Comparison of ENCODE assay signal across 21 cellular contexts in genomic region chr13:92727118-92727517, GRCh38.
DNase-seq lines count a peak whose midpoint lies in the region; ATAC-seq, FAIRE-seq and TF ChIP-seq lines count a peak whose summit lies in the region.
"Had no signal": no experiment of that assay in that cellular context is flagged by ENCODE, and none has a peak within 500 bp of the region (broad histone marks: within the 10 kb centered on the region; RNA-seq: fewer than 3 reads in every experiment).

No MANE protein-coding gene starts in this region.

- H2AK9ac ChIP-seq in IMR-90 (replicated peaks; ENCODE audit: low read depth, low read length, poor library complexity): no peak overlapping the region

- H3K27me3 Mint-ChIP-seq in mesothelial cell of epicardium (ENCODE audit: low read depth): no peaks in the 10 kb centered on the region
- H3K27me3 Mint-ChIP-seq: B cell; CD4-positive, alpha-beta T cell had no signal

- TF ChIP-seq POLR2A in IMR-90 (IDR thresholded peaks at IDR 0.05; ENCODE audit: low read depth, low read length): no peak

- H3K9me1 ChIP-seq in IMR-90 (ENCODE audit: insufficient read depth, low read length): no peaks in the 10 kb centered on the region

- CTCF ChIA-PET in IMR-90 (lab: Yijun Ruan, JAX): no interaction called here

- intact Hi-C loops in IMR-90 (cut with micrococcal nuclease): no loop called here

- WGBS in IMR-90 (ENCODE audit: extremely low coverage in 2 of 2, insufficient read length in 1 of 2), 2 experiments: no CpG with 5 or more reads among the region's 3 CpGs

- DNase-seq in IMR-90 (peak; percentile 3), amniotic epithelial cell (ENCODE audit: low read depth) (peak; percentile 7), fibroblast of the conjunctiva (ENCODE audit: low read depth) (peak; percentile 21), mesothelial cell of epicardium (ENCODE audit: low spot score in 2 of 2, unreplicated experiment in 2 of 2) (no peak), activated gamma-delta T cell treated with Interleukin-2 at 50 U/mL for 16 hours (no peak), GM19239 (ENCODE audit: insufficient read length, low spot score) (no peak), GM10266 (ENCODE audit: extremely low spot score) (no peak)
- DNase-seq: ACHN; C1 segment of cervical spinal cord; Calu3; CD4-positive, alpha-beta T cell; DMS 273 treated with DMSO at 0.1 percent for 48 hours; GOT3; H9; HFFc6 had no signal

- H3K4me3 ChIP-seq in IMR-90 (ENCODE audit: insufficient read depth, low read depth, low read length): no peak overlapping the region
- H3K4me3 ChIP-seq: GM12878 had no signal

- peaks cover 10% of the 10 kb centered on the region for H3K9me3 Mint-ChIP-seq in mesothelial cell of epicardium
- H3K9me3 Mint-ChIP-seq: H9 had no signal

- in situ Hi-C loops in IMR-90 (cut with MboI; ENCODE audit: low sequenced_read_pairs): no loop called here

- no peak overlapping the region for H2BK120ac ChIP-seq in IMR-90 (ENCODE audit: low read depth, low read length)

- no peak overlapping the region for H2AFZ ChIP-seq in IMR-90 (replicated peaks; ENCODE audit: low read length, poor library complexity)

- H3K27me3 ChIP-seq in IMR-90 (ENCODE audit: control insufficient read depth, insufficient read depth, low read length): no peaks in the 10 kb centered on the region

- H3K4ac ChIP-seq in IMR-90 (ENCODE audit: low read depth, low read length): no peak overlapping the region

- H3K4me3 Mint-ChIP-seq in mesothelial cell of epicardium: no peak overlapping the region
- H3K4me3 Mint-ChIP-seq: B cell; CD4-positive, alpha-beta T cell; H9; HFFc6 had no signal

- H3K56ac ChIP-seq in IMR-90 (ENCODE audit: extremely low read depth, insufficient read depth, low read length): no peak overlapping the region

- TF ChIP-seq RAD21 in IMR-90 (IDR thresholded peaks at IDR 0.05; ENCODE audit: low read length): no peak

- H3K79me1 ChIP-seq in IMR-90 (ENCODE audit: low read depth in 1 of 2, low read length in 2 of 2): no peaks in the 10 kb centered on the region

- no peak overlapping the region for H3K18ac ChIP-seq in IMR-90 (ENCODE audit: low read depth, low read length)

- no peaks in the 10 kb centered on the region for H4K20me1 ChIP-seq in IMR-90 (ENCODE audit: insufficient read depth, low read length)

- ATAC-seq in IMR-90 (ENCODE audit: low read depth) (no peak), HG02938 (IDR thresholded peaks at IDR 0.05; ENCODE audit: unreplicated experiment) (no peak)
- ATAC-seq: GM12878, HepG2 had no signal

- no peaks in the 10 kb centered on the region for H3K36me3 ChIP-seq in IMR-90 (ENCODE audit: control insufficient read depth, insufficient read depth, low read length)

- no peak for FAIRE-seq in GM19239 (lab: Jason Lieb, UNC)
- FAIRE-seq: GM12878, GM18507, HepG2, HTR-8/SVneo had no signal

- no peak overlapping the region for H3K4me2 ChIP-seq in IMR-90 (ENCODE audit: low read depth, low read length)

- no TSS peak for BruUV-seq in IMR-90 (replicated peaks; lab: Mats Ljungman, UMichigan)

- H3K9me3 ChIP-seq in IMR-90 (ENCODE audit: control insufficient read depth, insufficient read depth, low read length): no peaks in the 10 kb centered on the region

- H3K23ac ChIP-seq in IMR-90 (ENCODE audit: low read depth, low read length): no peak overlapping the region

- no peak overlapping the region for H2BK20ac ChIP-seq in IMR-90 (ENCODE audit: low read depth, low read length)

- no peaks in the 10 kb centered on the region for H3K4me1 ChIP-seq in IMR-90 (ENCODE audit: control insufficient read depth, insufficient read depth, low read length)

- POLR2A ChIA-PET in IMR-90 (lab: Charles Lee; ENCODE audit: unreplicated experiment): no interaction called here

- no peak overlapping the region for H4K5ac ChIP-seq in IMR-90 (ENCODE audit: low read depth, low read length)

- no peak overlapping the region for H3K9ac ChIP-seq in IMR-90 (ENCODE audit: low read depth, low read length)

- no peak overlapping the region for H2BK5ac ChIP-seq in IMR-90 (ENCODE audit: low read depth, low read length, poor library complexity, severe bottlenecking)

- TF ChIP-seq CTCF in IMR-90 (conservative IDR thresholded peaks at IDR 0.05; ENCODE audit: low read depth, low read length) (no peak), mesothelial cell of epicardium (IDR thresholded peaks at IDR 0.05; ENCODE audit: unreplicated experiment) (no peak), GM10266 (IDR thresholded peaks at IDR 0.05; ENCODE audit: control insufficient read depth, insufficient read depth, low read depth, missing control alignments) (no peak)

- H3K27ac Mint-ChIP-seq in mesothelial cell of epicardium: peak overlapping the region; percentile 65
- H3K27ac Mint-ChIP-seq: B cell; CD4-positive, alpha-beta T cell; H9; HFFc6 had no signal

- H3K4me1 Mint-ChIP-seq in mesothelial cell of epicardium: peaks cover 4% of the 10 kb centered on the region
- H3K4me1 Mint-ChIP-seq: B cell, H9 had no signal

- no peak overlapping the region for H3K27ac ChIP-seq in IMR-90 (ENCODE audit: insufficient read depth, low read length)

- H3K14ac ChIP-seq in IMR-90 (replicated peaks; ENCODE audit: low read depth, low read length): no peak overlapping the region

- no peak overlapping the region for H2BK15ac ChIP-seq in IMR-90 (ENCODE audit: low read depth, low read length)

- H2AK5ac ChIP-seq in IMR-90 (ENCODE audit: low read depth, low read length): no peak overlapping the region

- H4K91ac ChIP-seq in IMR-90 (ENCODE audit: insufficient read depth, low read depth, low read length): no peak overlapping the region

- no peaks in the 10 kb centered on the region for H3K36me3 Mint-ChIP-seq in mesothelial cell of epicardium

- dilution Hi-C loops in IMR-90 (cut with HindIII; ENCODE audit: low sequenced_read_pairs, unreplicated experiment): no loop called here

- H4K8ac ChIP-seq in IMR-90 (ENCODE audit: low read depth in 2 of 2, low read length in 2 of 2): no peak overlapping the region

TF ChIP-seq in IMR-90, 13 proteins besides CTCF, POLR2A, EP300 and RAD21:
- TF ChIP-seq MXI1 (IDR thresholded peaks at IDR 0.05; ENCODE audit: borderline replicate concordance, low read depth, low read length) (no peak), SMC3 (IDR thresholded peaks at IDR 0.05; ENCODE audit: low read depth, low read length) (no peak), NFE2L2 (IDR thresholded peaks at IDR 0.05; ENCODE audit: low read depth, low read length) (no peak), RFX5 (IDR thresholded peaks at IDR 0.05; ENCODE audit: low read depth, low read length) (no peak), BHLHE40 (IDR thresholded peaks at IDR 0.05; ENCODE audit: low read depth, low read length) (no peak), CHD1 (IDR thresholded peaks at IDR 0.05; ENCODE audit: low read depth, low read length) (no peak), ELK1 (IDR thresholded peaks at IDR 0.05; ENCODE audit: borderline replicate concordance, low read depth, low read length) (no peak), USF2 (IDR thresholded peaks at IDR 0.05; ENCODE audit: low read depth, low read length) (no peak), CEBPB (IDR thresholded peaks at IDR 0.05; ENCODE audit: low read depth, low read length) (no peak), RCOR1 (IDR thresholded peaks at IDR 0.05; ENCODE audit: insufficient replicate concordance, low read length) (no peak)

Comparison
In these comparisons a context has a peak if more than half of its experiments do, and no peak if none do; other contexts are left out.
1. DNase-seq: peak in IMR-90 (single experiment), amniotic epithelial cell (single experiment) and fibroblast of the conjunctiva (single experiment); none in mesothelial cell of epicardium (0 of 2), activated gamma-delta T cell treated with Interleukin-2 at 50 U/mL for 16 hours (single experiment), GM19239 (single experiment) and GM10266 (single experiment).